In the genomic region with DNA sequence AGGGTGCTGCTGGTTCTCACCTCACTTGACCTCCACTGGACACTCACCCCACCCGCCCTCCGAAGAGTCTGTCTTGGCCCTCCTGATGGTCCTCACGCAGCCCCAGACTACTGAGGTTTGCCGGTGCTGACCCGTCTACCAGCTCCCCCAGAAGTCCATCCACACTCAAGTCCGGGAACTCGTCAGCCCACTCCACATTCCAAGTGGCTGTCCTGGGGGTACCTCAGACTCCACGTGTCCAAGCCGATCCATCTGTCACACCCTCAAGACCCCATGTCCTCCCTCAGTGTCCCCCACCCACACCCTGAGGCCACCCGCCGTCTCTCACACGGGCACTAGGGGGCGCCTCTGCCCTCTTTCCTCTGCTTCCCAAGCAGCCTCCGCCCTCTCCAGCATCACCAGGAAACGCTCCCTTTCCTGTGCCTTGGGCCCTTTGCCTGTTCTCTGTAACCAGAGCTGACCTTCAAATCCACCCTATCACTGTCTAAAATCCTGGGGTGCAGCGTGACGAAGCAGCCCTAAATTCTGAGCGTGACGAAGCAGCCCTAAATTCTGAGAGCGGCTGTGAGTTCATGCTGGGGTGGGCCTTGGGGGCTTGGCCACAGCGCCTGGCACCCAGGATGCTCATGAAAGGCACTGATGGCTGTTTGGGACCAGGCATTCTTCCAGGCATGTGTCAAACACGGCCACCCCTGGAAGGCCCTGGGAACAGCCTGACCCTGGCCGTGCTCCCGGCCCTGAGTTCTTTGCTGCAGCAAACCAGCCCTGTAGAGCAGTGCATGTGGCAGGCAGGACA, we compare ENCODE assay signal across 8 cellular contexts.
A peak's percentile ranks its signal among the peaks of the same experiment; 100 is the strongest.
DNase-seq lines count a peak whose midpoint lies in the region; ATAC-seq lines count a peak whose summit lies in the region.

No MANE protein-coding gene starts in this region.

- no peaks in the 10 kb centered on the region for H3K9me3 Mint-ChIP-seq in activated naive CD8-positive, alpha-beta T cell treated with anti-CD3 and anti-CD28 coated beads for 36 hours

- H3K27ac Mint-ChIP-seq in activated naive CD8-positive, alpha-beta T cell treated with anti-CD3 and anti-CD28 coated beads for 36 hours = no peak overlapping the region

- DNase-seq in activated T-cell treated with anti-CD3 and anti-CD28 coated beads for 24 hours (ENCODE audit: low read depth) (peak; percentile 7), activated T-cell treated with anti-CD3 and anti-CD28 coated beads for 4 hours (no peak), NCI-H2196 treated with DMSO at 0.1 percent for 48 hours (lab: John Stamatoyannopoulos, UW; ENCODE audit: unreplicated experiment) (peak; percentile 13), left ventricle myocardium superior (peak; percentile 68), NCI-H146 (lab: John Stamatoyannopoulos, UW) (no peak), GOT3 (lab: John Stamatoyannopoulos, UW) (no peak)
- peak; percentile 24 for DNase-seq in activated naive CD8-positive, alpha-beta T cell treated with anti-CD3 and anti-CD28 coated beads for 36 hours
- DNase-seq in stimulated activated CD4-positive, alpha-beta T cell treated with anti-CD3 and anti-CD28 coated beads, Interleukin-1b, Interleukin-23, amount 100 ng/mL, for 48 hours = peak; percentile 33

- ATAC-seq in left ventricle myocardium superior = peak; percentile 92

- intact Hi-C loops in left ventricle myocardium superior (cut with micrococcal nuclease) = no loop called here

- no peaks in the 10 kb centered on the region for H3K27me3 Mint-ChIP-seq in activated naive CD8-positive, alpha-beta T cell treated with anti-CD3 and anti-CD28 coated beads for 36 hours

- H3K4me3 Mint-ChIP-seq in activated naive CD8-positive, alpha-beta T cell treated with anti-CD3 and anti-CD28 coated beads for 36 hours = no peak overlapping the region

- H3K4me1 Mint-ChIP-seq in activated naive CD8-positive, alpha-beta T cell treated with anti-CD3 and anti-CD28 coated beads for 36 hours = no peaks in the 10 kb centered on the region

- H3K36me3 Mint-ChIP-seq in activated naive CD8-positive, alpha-beta T cell treated with anti-CD3 and anti-CD28 coated beads for 36 hours = no peaks in the 10 kb centered on the region

Comparison
In these comparisons a context has a peak if more than half of its experiments do, and no peak if none do; other contexts are left out.
1. DNase-seq: peak in activated T-cell treated with anti-CD3 and anti-CD28 coated beads for 24 hours (single experiment), NCI-H2196 treated with DMSO at 0.1 percent for 48 hours (single experiment), activated naive CD8-positive, alpha-beta T cell treated with anti-CD3 and anti-CD28 coated beads for 36 hours (single experiment), left ventricle myocardium superior (single experiment) and stimulated activated CD4-positive, alpha-beta T cell treated with anti-CD3 and anti-CD28 coated beads, Interleukin-1b, Interleukin-23, amount 100 ng/mL, for 48 hours (single experiment); none in activated T-cell treated with anti-CD3 and anti-CD28 coated beads for 4 hours (single experiment), NCI-H146 (single experiment) and GOT3 (single experiment).